Comparison of ENCODE assay signal across 9 cellular contexts in the genomic region with DNA sequence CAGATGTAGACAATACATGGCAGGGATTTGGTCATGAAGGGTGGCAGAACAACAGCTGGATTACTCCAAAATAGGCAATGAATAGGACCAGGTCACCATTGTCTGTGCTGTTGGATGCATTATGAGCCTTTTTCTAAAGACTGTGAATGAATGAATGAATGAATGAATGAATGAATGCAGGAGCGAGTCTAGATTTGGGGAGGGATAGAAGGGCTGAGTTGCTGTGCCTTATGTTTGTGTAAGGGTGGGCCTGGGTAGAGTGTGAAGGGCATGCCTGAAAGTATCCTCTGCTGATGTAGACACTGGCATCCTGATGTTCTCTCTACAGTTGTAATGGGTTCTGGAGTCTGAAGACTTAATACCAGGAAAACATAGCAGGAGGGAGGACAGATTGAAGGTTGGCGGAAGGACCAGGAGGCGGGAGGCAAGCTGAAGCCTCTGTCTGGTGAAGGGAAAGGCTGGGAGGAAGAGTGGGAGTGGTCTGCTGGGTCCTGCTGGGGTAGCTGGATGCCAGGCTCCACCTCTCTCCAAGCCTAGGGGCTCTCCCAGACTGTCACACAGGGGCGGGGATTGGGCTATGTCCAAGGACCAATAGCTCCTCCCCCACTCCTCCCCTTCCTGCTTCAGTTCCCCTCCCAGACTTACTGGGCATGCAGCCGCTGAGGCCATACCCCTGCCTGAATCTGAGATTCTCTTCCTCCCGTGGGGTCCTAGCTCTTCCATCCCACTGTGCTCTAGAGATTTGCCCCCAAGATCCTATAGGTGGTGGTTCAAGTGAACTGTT. TPM values are rescaled to one million over a fixed set of nuclear protein-coding genes. Genes with fewer than 3 reads are reported as not detected.
DNase-seq lines count a peak whose midpoint lies in the region; ATAC-seq, FAIRE-seq and TF ChIP-seq lines count a peak whose summit lies in the region.
"Had no signal": no experiment of that assay in that cellular context is flagged by ENCODE, and none has a peak within 500 bp of the region (broad histone marks: within the 10 kb centered on the region; RNA-seq: fewer than 3 reads in every experiment).

No MANE protein-coding gene starts in this region.

- peak; percentile 14 to 58 for ATAC-seq in natural killer cell treated with Interleukin-12 subunit alpha and Interleukin-12 subunit beta and Interleukin-15 and Interleukin-18, amount 100 ng/mL, for 72 hours
- ATAC-seq in natural killer cell (no peak), HG02981 (IDR thresholded peaks at IDR 0.05; ENCODE audit: unreplicated experiment) (peak; percentile 59)
- ATAC-seq in stimulated activated naive B cell treated with anti-CD40 and anti-IgM and Interleukin-4, amounts not matched to agents 10 μg/mL and 1 μg/mL and 100 μg/mL, for 72 hours (replicated peaks) = peak; percentile 70 to 81

- peak; percentile 73 for FAIRE-seq in keratinocyte (lab: Jason Lieb, UNC)

- dilution Hi-C loops in keratinocyte (cut with MboI; ENCODE audit: extremely low pct_ligation_motif_present, low sequenced_read_pairs) = no loop called here

- H3K27me3 Mint-ChIP-seq in natural killer cell treated with Interleukin-12 subunit alpha and Interleukin-12 subunit beta and Interleukin-15 and Interleukin-18, amount 100 ng/mL, for 72 hours = no peaks in the 10 kb centered on the region
- no peaks in the 10 kb centered on the region for H3K27me3 Mint-ChIP-seq in natural killer cell (ENCODE audit: low read depth in 2 of 2)
- no peaks in the 10 kb centered on the region for H3K27me3 Mint-ChIP-seq in stimulated activated naive B cell treated with anti-CD40 and anti-IgM and Interleukin-4, amounts not matched to agents 10 μg/mL and 1 μg/mL and 100 μg/mL, for 72 hours
- H3K27me3 Mint-ChIP-seq: central memory CD8-positive, alpha-beta T cell had no signal

- no peaks in the 10 kb centered on the region for H3K27me3 ChIP-seq in keratinocyte (ENCODE audit: control insufficient read depth, extremely low read depth, insufficient read depth, low read length)

- H3K36me3 ChIP-seq in keratinocyte (ENCODE audit: control insufficient read depth in 2 of 2, extremely low read depth in 1 of 2, insufficient read depth in 2 of 2, low read length in 2 of 2) = peaks cover 0 to 4% of the 10 kb centered on the region in 2 experiments

- no peaks in the 10 kb centered on the region for H3K9me1 ChIP-seq in keratinocyte (ENCODE audit: control insufficient read depth, extremely low read depth, insufficient read depth, low read length)

- DNase-seq in natural killer cell treated with Interleukin-12 subunit alpha and Interleukin-12 subunit beta and Interleukin-15 and Interleukin-18, amount 100 ng/mL, for 72 hours (ENCODE audit: low spot score) = no peak
- DNase-seq in natural killer cell (no peak), NCI-H446 (lab: John Stamatoyannopoulos, UW) (peak; percentile 61 to 77), cardiac fibroblast (ENCODE audit: low read depth in 2 of 2) (peak; percentile 87 to 96), keratinocyte (ENCODE audit: low read depth, low spot score) (peak; percentile 25)
- peak; percentile 58 for DNase-seq in stimulated activated naive B cell treated with anti-CD40 and anti-IgM and Interleukin-4, amounts not matched to agents 10 μg/mL and 1 μg/mL and 100 μg/mL, for 72 hours
- no peak for DNase-seq in activated CD8-positive, alpha-beta memory T cell treated with anti-CD3 and anti-CD28 coated beads, Interleukin-2, amount 50 U/mL, for 4 hours

- H3K36me3 Mint-ChIP-seq in natural killer cell treated with Interleukin-12 subunit alpha and Interleukin-12 subunit beta and Interleukin-15 and Interleukin-18, amount 100 ng/mL, for 72 hours = no peaks in the 10 kb centered on the region
- H3K36me3 Mint-ChIP-seq in natural killer cell = no peaks in the 10 kb centered on the region
- H3K36me3 Mint-ChIP-seq in stimulated activated naive B cell treated with anti-CD40 and anti-IgM and Interleukin-4, amounts not matched to agents 10 μg/mL and 1 μg/mL and 100 μg/mL, for 72 hours = peaks cover 6 to 20% of the 10 kb centered on the region in 2 donors

- H3K4me2 ChIP-seq in keratinocyte (ENCODE audit: control insufficient read depth, extremely low read depth, insufficient read depth, low read depth, low read length) = peak overlapping the region; percentile 54

- H3K9me3 ChIP-seq in keratinocyte (ENCODE audit: control insufficient read depth, low read depth, low read length) = no peaks in the 10 kb centered on the region

- no peak overlapping the region for H3K27ac ChIP-seq in keratinocyte (ENCODE audit: control insufficient read depth, insufficient read depth, low read length)

- H3K4me1 Mint-ChIP-seq in natural killer cell treated with Interleukin-12 subunit alpha and Interleukin-12 subunit beta and Interleukin-15 and Interleukin-18, amount 100 ng/mL, for 72 hours (ENCODE audit: low read depth in 2 of 2) = peaks cover 5 to 13% of the 10 kb centered on the region in 2 donors
- H3K4me1 Mint-ChIP-seq in natural killer cell = peaks cover 8 to 18% of the 10 kb centered on the region in 2 donors
- H3K4me1 Mint-ChIP-seq in stimulated activated naive B cell treated with anti-CD40 and anti-IgM and Interleukin-4, amounts not matched to agents 10 μg/mL and 1 μg/mL and 100 μg/mL, for 72 hours = peaks cover 7 to 10% of the 10 kb centered on the region in 2 donors

- H3K4me3 Mint-ChIP-seq in natural killer cell treated with Interleukin-12 subunit alpha and Interleukin-12 subunit beta and Interleukin-15 and Interleukin-18, amount 100 ng/mL, for 72 hours = no peak overlapping the region
- no peak overlapping the region for H3K4me3 Mint-ChIP-seq in natural killer cell
- H3K4me3 Mint-ChIP-seq in stimulated activated naive B cell treated with anti-CD40 and anti-IgM and Interleukin-4, amounts not matched to agents 10 μg/mL and 1 μg/mL and 100 μg/mL, for 72 hours = no peak overlapping the region
- H3K4me3 Mint-ChIP-seq: central memory CD8-positive, alpha-beta T cell had no signal

- intact Hi-C loops in natural killer cell (cut with micrococcal nuclease) = no loop called here

- H3K27ac Mint-ChIP-seq in natural killer cell treated with Interleukin-12 subunit alpha and Interleukin-12 subunit beta and Interleukin-15 and Interleukin-18, amount 100 ng/mL, for 72 hours = no peak overlapping the region
- H3K27ac Mint-ChIP-seq in natural killer cell = no peak overlapping the region
- H3K27ac Mint-ChIP-seq in stimulated activated naive B cell treated with anti-CD40 and anti-IgM and Interleukin-4, amounts not matched to agents 10 μg/mL and 1 μg/mL and 100 μg/mL, for 72 hours = no peak overlapping the region

- H3K4me3 ChIP-seq in cardiac fibroblast (replicated peaks in 1 of 2; ENCODE audit: low read depth in 2 of 2, low read length in 2 of 2) (no peak overlapping the region), keratinocyte (ENCODE audit: control insufficient read depth in 2 of 3, extremely low read depth in 1 of 3, insufficient read depth in 2 of 3, low read depth in 1 of 3, low read length in 3 of 3) (no peak overlapping the region)

- H3K79me2 ChIP-seq in keratinocyte (ENCODE audit: control insufficient read depth, insufficient read depth, low read length) = peaks cover 6% of the 10 kb centered on the region

- peaks cover 13% of the 10 kb centered on the region for H3K4me1 ChIP-seq in keratinocyte (ENCODE audit: control insufficient read depth, extremely low read depth, insufficient read depth, low read length)

- peak overlapping the region; percentile 77 for H2AFZ ChIP-seq in keratinocyte (ENCODE audit: control insufficient read depth, low read length)

- no peaks in the 10 kb centered on the region for H3K9me3 Mint-ChIP-seq in natural killer cell treated with Interleukin-12 subunit alpha and Interleukin-12 subunit beta and Interleukin-15 and Interleukin-18, amount 100 ng/mL, for 72 hours
- no peaks in the 10 kb centered on the region for H3K9me3 Mint-ChIP-seq in natural killer cell
- no peaks in the 10 kb centered on the region for H3K9me3 Mint-ChIP-seq in stimulated activated naive B cell treated with anti-CD40 and anti-IgM and Interleukin-4, amounts not matched to agents 10 μg/mL and 1 μg/mL and 100 μg/mL, for 72 hours
- H3K9me3 Mint-ChIP-seq: central memory CD8-positive, alpha-beta T cell had no signal

- no peak overlapping the region for H3K9ac ChIP-seq in keratinocyte (ENCODE audit: control insufficient read depth, extremely low read depth, insufficient read depth, low read length)

- no peak for TF ChIP-seq CTCF in natural killer cell (IDR thresholded peaks at IDR 0.05)
- TF ChIP-seq CTCF in cardiac fibroblast (IDR thresholded peaks at IDR 0.05; ENCODE audit: low read depth, low read length) = no peak
- no peak for TF ChIP-seq CTCF in keratinocyte (optimal IDR thresholded peaks at IDR 0.05 in 1 of 3, IDR thresholded peaks at IDR 0.05 in 1 of 3, conservative IDR thresholded peaks at IDR 0.05 in 1 of 3; ENCODE audit: extremely low read depth in 1 of 3, insufficient read depth in 2 of 3, low read length in 3 of 3)

- no peaks in the 10 kb centered on the region for H4K20me1 ChIP-seq in keratinocyte (ENCODE audit: control insufficient read depth, extremely low read depth, insufficient read depth, low read length)

RNA-seq across cellular contexts. Expression of a gene that starts 4.8 kb away (rescaled TPM):
- total RNA-seq in natural killer cell treated with Interleukin-12 subunit alpha and Interleukin-12 subunit beta and Interleukin-15 and Interleukin-18, amount 100 ng/mL, for 72 hours = 1 to 10 TPM; 6.1 to 7.7 TPM
- total RNA-seq in natural killer cell = 10 to 100 TPM; 26.4 to 30.9 (median 26.5) TPM
- polyA plus RNA-seq in keratinocyte = 9.7 to 12.6 TPM (median 10.3 TPM) in 3 replicates
- 6.2 TPM for polyA plus RNA-seq in keratinocyte (2011; ENCODE audit: low read depth)
- polyA plus RNA-seq in keratinocyte (2011; cell fraction: cytosol; rRNA removed) = 2.6 and 4.7 TPM in 2 replicates
- 41.9 and 48.6 TPM in 2 replicates for polyA plus RNA-seq in keratinocyte (2011; cell fraction: nucleus; rRNA removed)
- polyA plus RNA-seq in keratinocyte (2012; ENCODE audit: low replicate concordance) = 9.7 and 10.4 TPM in 2 replicates
- polyA minus RNA-seq in keratinocyte = 9.5 to 14.6 TPM (median 10.5 TPM) in 3 replicates
- polyA minus RNA-seq in keratinocyte (2011; cell fraction: cytosol; rRNA and poly(A)+ RNA removed) = 19.6 TPM
- 21.0 and 21.7 TPM in 2 replicates for polyA minus RNA-seq in keratinocyte (2011; cell fraction: nucleus; rRNA and poly(A)+ RNA removed)

RNA-seq across cellular contexts. Expression of a gene that starts 12.2 kb away (rescaled TPM):
- 10 to 100 TPM; 50.8 to 71.7 TPM for total RNA-seq in natural killer cell treated with Interleukin-12 subunit alpha and Interleukin-12 subunit beta and Interleukin-15 and Interleukin-18, amount 100 ng/mL, for 72 hours
- 10 to 100 TPM; 44.7 to 62.3 (median 51.4) TPM for total RNA-seq in natural killer cell
- 65.2 to 89.3 TPM (median 66.3 TPM) in 3 replicates for polyA plus RNA-seq in keratinocyte
- 65.2 TPM for polyA plus RNA-seq in keratinocyte (2011; ENCODE audit: low read depth)
- polyA plus RNA-seq in keratinocyte (2011; cell fraction: cytosol; rRNA removed) = 49.1 and 58.3 TPM in 2 replicates
- 150 and 166 TPM in 2 replicates for polyA plus RNA-seq in keratinocyte (2011; cell fraction: nucleus; rRNA removed)
- polyA plus RNA-seq in keratinocyte (2012; ENCODE audit: low replicate concordance) = 44.1 and 45.3 TPM in 2 replicates
- polyA minus RNA-seq in keratinocyte = 42.7 to 50.8 TPM (median 48.8 TPM) in 3 replicates
- 38.6 TPM for polyA minus RNA-seq in keratinocyte (2011; cell fraction: cytosol; rRNA and poly(A)+ RNA removed)
- polyA minus RNA-seq in keratinocyte (2011; cell fraction: nucleus; rRNA and poly(A)+ RNA removed) = 26.8 and 30.3 TPM in 2 replicates

RNA-seq across cellular contexts. Expression of a gene that starts 12.4 kb away (rescaled TPM):
- 10 to 100 TPM; 44.1 to 57.4 TPM for total RNA-seq in natural killer cell treated with Interleukin-12 subunit alpha and Interleukin-12 subunit beta and Interleukin-15 and Interleukin-18, amount 100 ng/mL, for 72 hours
- total RNA-seq in natural killer cell = 10 to 100 TPM; 69.6 to 92.8 (median 71.4) TPM
- 32.9 to 39.7 TPM (median 34.1 TPM) in 3 replicates for polyA plus RNA-seq in keratinocyte
- polyA plus RNA-seq in keratinocyte (2011; ENCODE audit: low read depth) = 7.2 TPM
- 33.6 and 43.6 TPM in 2 replicates for polyA plus RNA-seq in keratinocyte (2011; cell fraction: cytosol; rRNA removed)
- 31.7 and 35.2 TPM in 2 replicates for polyA plus RNA-seq in keratinocyte (2011; cell fraction: nucleus; rRNA removed)
- 23.8 and 32.7 TPM in 2 replicates for polyA plus RNA-seq in keratinocyte (2012; ENCODE audit: low replicate concordance)
- 29.9 to 65.8 TPM (median 33.2 TPM) in 3 replicates for polyA minus RNA-seq in keratinocyte
- polyA minus RNA-seq in keratinocyte (2011; cell fraction: cytosol; rRNA and poly(A)+ RNA removed) = 25.3 TPM
- 21.1 and 34.7 TPM in 2 replicates for polyA minus RNA-seq in keratinocyte (2011; cell fraction: nucleus; rRNA and poly(A)+ RNA removed)

RNA-seq across cellular contexts. Expression of a gene that starts 28.1 kb away (rescaled TPM):
- total RNA-seq in natural killer cell treated with Interleukin-12 subunit alpha and Interleukin-12 subunit beta and Interleukin-15 and Interleukin-18, amount 100 ng/mL, for 72 hours = under 1 TPM; 0.76 to 0.92 TPM
- total RNA-seq in natural killer cell = 1 to 10 TPM in 1 of 3 donors, under 1 TPM in 2; 0.35 to 1.5 (median 0.98) TPM
- 0.35 to 1.5 TPM (median 0.76 TPM) in 3 replicates for polyA plus RNA-seq in keratinocyte
- 0.26 TPM for polyA plus RNA-seq in keratinocyte (2011; ENCODE audit: low read depth)
- polyA plus RNA-seq in keratinocyte (2011; cell fraction: cytosol; rRNA removed) = 0.08 and 0.13 TPM in 2 replicates
- 7.6 and 11.3 TPM in 2 replicates for polyA plus RNA-seq in keratinocyte (2011; cell fraction: nucleus; rRNA removed)
- polyA plus RNA-seq in keratinocyte (2012; ENCODE audit: low replicate concordance) = 0.10 and 1.4 TPM in 2 replicates
- polyA minus RNA-seq in keratinocyte = 2.3 to 2.8 TPM in 2 of 3 replicates, not detected in the other
- polyA minus RNA-seq in keratinocyte (2011; cell fraction: cytosol; rRNA and poly(A)+ RNA removed) = not detected
- 3.0 and 9.7 TPM in 2 replicates for polyA minus RNA-seq in keratinocyte (2011; cell fraction: nucleus; rRNA and poly(A)+ RNA removed)

RNA-seq across cellular contexts. Expression of a gene that starts 28.2 kb away (rescaled TPM):
- 10 to 100 TPM; 22.4 to 53.6 TPM for total RNA-seq in natural killer cell treated with Interleukin-12 subunit alpha and Interleukin-12 subunit beta and Interleukin-15 and Interleukin-18, amount 100 ng/mL, for 72 hours
- total RNA-seq in natural killer cell = 10 to 100 TPM; 29.6 to 38.3 (median 31.4) TPM
- polyA plus RNA-seq in keratinocyte = 2.1 to 3.5 TPM (median 2.9 TPM) in 3 replicates
- 3.3 TPM for polyA plus RNA-seq in keratinocyte (2011; ENCODE audit: low read depth)
- polyA plus RNA-seq in keratinocyte (2011; cell fraction: cytosol; rRNA removed) = 0.49 and 0.83 TPM in 2 replicates
- polyA plus RNA-seq in keratinocyte (2011; cell fraction: nucleus; rRNA removed) = 20.8 and 25.3 TPM in 2 replicates
- polyA plus RNA-seq in keratinocyte (2012; ENCODE audit: low replicate concordance) = 1.8 and 5.7 TPM in 2 replicates
- 7.8 to 22.1 TPM (median 17.1 TPM) in 3 replicates for polyA minus RNA-seq in keratinocyte
- polyA minus RNA-seq in keratinocyte (2011; cell fraction: cytosol; rRNA and poly(A)+ RNA removed) = 1.7 TPM
- polyA minus RNA-seq in keratinocyte (2011; cell fraction: nucleus; rRNA and poly(A)+ RNA removed) = 17.3 and 30.0 TPM in 2 replicates

Comparison
In these comparisons a context has a peak if more than half of its experiments do, and no peak if none do; other contexts are left out.
1. ATAC-seq: peak in natural killer cell treated with Interleukin-12 subunit alpha and Interleukin-12 subunit beta and Interleukin-15 and Interleukin-18, amount 100 ng/mL, for 72 hours (2 of 2), HG02981 (single experiment) and stimulated activated naive B cell treated with anti-CD40 and anti-IgM and Interleukin-4, amounts not matched to agents 10 μg/mL and 1 μg/mL and 100 μg/mL, for 72 hours (2 of 2); none in natural killer cell (0 of 3).
2. DNase-seq: peak in NCI-H446 (2 of 2), cardiac fibroblast (2 of 2), keratinocyte (single experiment) and stimulated activated naive B cell treated with anti-CD40 and anti-IgM and Interleukin-4, amounts not matched to agents 10 μg/mL and 1 μg/mL and 100 μg/mL, for 72 hours (single experiment); none in natural killer cell treated with Interleukin-12 subunit alpha and Interleukin-12 subunit beta and Interleukin-15 and Interleukin-18, amount 100 ng/mL, for 72 hours (single experiment), natural killer cell (single experiment) and activated CD8-positive, alpha-beta memory T cell treated with anti-CD3 and anti-CD28 coated beads, Interleukin-2, amount 50 U/mL, for 4 hours (single experiment).